Comparison of ENCODE assay signal across 16 cellular contexts in genomic region chr13:78497702-78498319, GRCh38.
"Had no signal": no experiment of that assay in that cellular context is flagged by ENCODE, and none has a peak within 500 bp of the region (broad histone marks: within the 10 kb centered on the region; RNA-seq: fewer than 3 reads in every experiment).

No MANE protein-coding gene starts in this region.

- H3K27ac ChIP-seq: foreskin keratinocyte, neutrophil, skin epidermis, thoracic aorta, WERI-Rb-1 had no signal

- ATAC-seq: activated CD8-positive, alpha-beta T cell treated with anti-CD3 and anti-CD28 coated beads for 36 hours; foreskin keratinocyte; left colon; mucosa of descending colon; naive thymus-derived CD8-positive, alpha-beta T cell; stimulated activated naive CD8-positive, alpha-beta T cell treated with anti-CD3 and anti-CD28 coated beads, Interleukin-15, amount 100 ng/mL, for 72 hours had no signal

- H3K4me3 ChIP-seq: mucosa of descending colon, skin epidermis, thoracic aorta had no signal

- H3K27me3 ChIP-seq: foreskin keratinocyte, neutrophil had no signal

- DNase-seq: activated CD4-positive, alpha-beta T cell treated with anti-CD3 and anti-CD28 coated beads for 4 hours; activated CD8-positive, alpha-beta memory T cell treated with anti-CD3 and anti-CD28 coated beads, Interleukin-2, amount 50 U/mL, for 4 hours; activated CD8-positive, alpha-beta T cell treated with anti-CD3 and anti-CD28 coated beads for 36 hours; activated naive CD8-positive, alpha-beta T cell treated with anti-CD3 and anti-CD28 coated beads, Interleukin-2, amount 10 ng/mL, durations not matched to agents 7 days and 5 days; aorta; foreskin keratinocyte; left colon; mammary epithelial cell; mucosa of descending colon; naive thymus-derived CD8-positive, alpha-beta T cell; stimulated activated CD4-positive, alpha-beta T cell treated with anti-CD3 and anti-CD28 coated beads, Interleukin-4, amount 100 ng/mL, for 4 hours; stimulated activated naive CD8-positive, alpha-beta T cell treated with anti-CD3 and anti-CD28 coated beads, Interleukin-15, amount 100 ng/mL, for 72 hours; WERI-Rb-1 had no signal

- H3K36me3 ChIP-seq: neutrophil, thoracic aorta, WERI-Rb-1 had no signal
